In genomic region chr19:2392366-2392765, GRCh38 we compare ENCODE assay signal across 16 cellular contexts. TPM values are rescaled to one million over a fixed set of nuclear protein-coding genes. Genes with fewer than 3 reads are reported as not detected.
DNase-seq lines count a peak whose midpoint lies in the region; TF ChIP-seq lines count a peak whose summit lies in the region.
"Had no signal": no experiment of that assay in that cellular context is flagged by ENCODE, and none has a peak within 500 bp of the region (broad histone marks: within the 10 kb centered on the region; RNA-seq: fewer than 3 reads in every experiment).

No MANE protein-coding gene starts in this region.

- H4K20me1 ChIP-seq in MM.1S (ENCODE audit: insufficient read depth, low read length) (no peaks in the 10 kb centered on the region), SU-DHL-6 (ENCODE audit: low read depth, low read length) (no peaks in the 10 kb centered on the region)
- H4K20me1 ChIP-seq: BLaER1 had no signal

- H2AFZ ChIP-seq in MM.1S (ENCODE audit: low read length) (no peak overlapping the region), SU-DHL-6 (ENCODE audit: low read depth, low read length, severe bottlenecking) (no peak overlapping the region)

- TF ChIP-seq POLR2A in thyroid gland (IDR thresholded peaks at IDR 0.05) = peak in 1 of 2 donors; percentile 4

- H3K9me3 ChIP-seq in MM.1S (replicated peaks; ENCODE audit: insufficient read depth, low read length) (no peaks in the 10 kb centered on the region), SU-DHL-6 (ENCODE audit: insufficient read depth, low read length) (no peaks in the 10 kb centered on the region), thyroid gland (no peaks in the 10 kb centered on the region)
- H3K9me3 ChIP-seq: A549 had no signal

- no peak overlapping the region for H3K4me3 ChIP-seq in MM.1S (ENCODE audit: low read length)
- H3K4me3 ChIP-seq in SU-DHL-6 (ENCODE audit: insufficient read depth, low read length, poor library complexity, severe bottlenecking) = no peak overlapping the region
- H3K4me3 ChIP-seq in thyroid gland (replicated peaks in 1 of 3) = no peak overlapping the region
- H3K4me3 ChIP-seq: A549, BLaER1, GM12878 had no signal

- no peaks in the 10 kb centered on the region for H3K36me3 ChIP-seq in MM.1S (replicated peaks; ENCODE audit: insufficient read depth, low read length)
- no peaks in the 10 kb centered on the region for H3K36me3 ChIP-seq in SU-DHL-6 (ENCODE audit: low read length)
- no peaks in the 10 kb centered on the region for H3K36me3 ChIP-seq in thyroid gland
- H3K36me3 ChIP-seq: BLaER1 had no signal

- WGBS in thyroid gland, 2 donors = 24 to 31% methylated on average over 7 of the region's 7 CpGs

- intact Hi-C loops in thyroid gland (cut with DNase I) = loop anchor here (10.0 kb wide), 1 partner anchor 248 kb away; no protein-coding TSS in a partner anchor

- H3F3A ChIP-seq in MM.1S (ENCODE audit: insufficient read depth, low read length) (peaks cover 32% of the 10 kb centered on the region), SU-DHL-6 (ENCODE audit: insufficient read depth) (peaks cover 23% of the 10 kb centered on the region)

- H3K79me2 ChIP-seq in MM.1S (ENCODE audit: low read length) (no peaks in the 10 kb centered on the region), SU-DHL-6 (ENCODE audit: insufficient read depth, low read length) (no peaks in the 10 kb centered on the region)

- H3K9ac ChIP-seq in MM.1S (ENCODE audit: low read length) (no peak overlapping the region), SU-DHL-6 (ENCODE audit: low read length) (no peak overlapping the region)
- H3K9ac ChIP-seq: BLaER1 had no signal

- H3K4me2 ChIP-seq in MM.1S (ENCODE audit: low read depth, low read length) (no peak overlapping the region), SU-DHL-6 (ENCODE audit: low read depth, low read length, poor library complexity, severe bottlenecking) (no peak overlapping the region)
- H3K4me2 ChIP-seq: A549 had no signal

- H3K27ac ChIP-seq in MM.1S (ENCODE audit: low read length) = peak overlapping the region; percentile 6; the same call in 1 of the 2 replicates
- peak overlapping the region; percentile 21 for H3K27ac ChIP-seq in SU-DHL-6 (ENCODE audit: low read depth, low read length)
- peak overlapping the region in 1 of 3 donors; percentile 20 for H3K27ac ChIP-seq in thyroid gland
- H3K27ac ChIP-seq: 22Rv1, A549, BLaER1 had no signal

- no peak for TF ChIP-seq CTCF in MM.1S (IDR thresholded peaks at IDR 0.05; ENCODE audit: low read length)
- no peak for TF ChIP-seq CTCF in SU-DHL-6 (IDR thresholded peaks at IDR 0.05; ENCODE audit: insufficient read depth, low read length, poor library complexity, severe bottlenecking)
- no peak for TF ChIP-seq CTCF in thyroid gland (IDR thresholded peaks at IDR 0.05)

- peak; percentile 42 for DNase-seq in DMS 273 (lab: John Stamatoyannopoulos, UW; ENCODE audit: unreplicated experiment)
- DNase-seq in DMS 273 treated with DMSO at 0.1 percent for 48 hours (lab: John Stamatoyannopoulos, UW) = no peak
- no peak for DNase-seq in MM.1S
- DNase-seq in thyroid gland = peak; percentile 66 to 75
- DNase-seq in activated CD8-positive, alpha-beta memory T cell treated with anti-CD3 and anti-CD28 coated beads, Interleukin-2, amount 50 U/mL, for 48 hours = no peak
- no peak for DNase-seq in SW480 (ENCODE audit: low spot score)
- DNase-seq: AML-193; CD4-positive, alpha-beta memory T cell; DMS53; EL; H9 had no signal

- H3K27me3 ChIP-seq in MM.1S (replicated peaks; ENCODE audit: insufficient read depth, low read length) = no peaks in the 10 kb centered on the region; the same call in 1 of the 2 replicates
- H3K27me3 ChIP-seq in SU-DHL-6 (ENCODE audit: low read length) = no peaks in the 10 kb centered on the region
- no peaks in the 10 kb centered on the region for H3K27me3 ChIP-seq in thyroid gland
- H3K27me3 ChIP-seq: BLaER1 had no signal

- H3K4me1 ChIP-seq in MM.1S (ENCODE audit: low read length) (peaks cover 24% of the 10 kb centered on the region), thyroid gland (peaks cover 5 to 6% of the 10 kb centered on the region in 2 donors)

- H3K9me2 ChIP-seq in MM.1S (replicated peaks; ENCODE audit: insufficient read depth, low read length) (no peaks in the 10 kb centered on the region), SU-DHL-6 (replicated peaks; ENCODE audit: insufficient read depth, low read length) (no peaks in the 10 kb centered on the region)

RNA-seq across cellular contexts. Expression of gene TMPRSS9, which starts 32.3 kb away (rescaled TPM):
- under 1 TPM in 2 of 4 donors, not detected in 2; 0.13 to 0.78 TPM for total RNA-seq in thyroid gland
- total RNA-seq: CD4-positive, alpha-beta memory T cell; GM12878 had no signal

RNA-seq across cellular contexts. Expression of gene TIMM13, which starts 35.0 kb away (rescaled TPM):
- 10 to 100 TPM; 27.4 to 52.9 (median 45.0) TPM for total RNA-seq in thyroid gland

Comparison
In these comparisons a context has a peak if more than half of its experiments do, and no peak if none do; other contexts are left out.
1. DNase-seq: peak in DMS 273 (single experiment) and thyroid gland (2 of 2); none in DMS 273 treated with DMSO at 0.1 percent for 48 hours (single experiment), MM.1S (single experiment), activated CD8-positive, alpha-beta memory T cell treated with anti-CD3 and anti-CD28 coated beads, Interleukin-2, amount 50 U/mL, for 48 hours (single experiment) and SW480 (single experiment).